Comparison of ENCODE assay signal across 8 cellular contexts in genomic region chr13:48571121-48571901, GRCh38. TPM values are rescaled to one million over a fixed set of nuclear protein-coding genes. Genes with fewer than 3 reads are reported as not detected.
A peak's percentile ranks its signal among the peaks of the same experiment; 100 is the strongest.
DNase-seq lines count a peak whose midpoint lies in the region; ATAC-seq and TF ChIP-seq lines count a peak whose summit lies in the region.

No MANE protein-coding gene starts in this region.

- BruUV-seq in mammary epithelial cell (replicated peaks; lab: Mats Ljungman, UMichigan), result no TSS peak

- no peaks in the 10 kb centered on the region for H3K36me3 Mint-ChIP-seq in stimulated activated naive B cell treated with anti-CD40 and anti-IgM and Interleukin-4, amounts not matched to agents 10 μg/mL and 1 μg/mL and 100 μg/mL, for 72 hours

- no peak for TF ChIP-seq POLR2A in GM18505 (IDR thresholded peaks at IDR 0.05; ENCODE audit: borderline replicate concordance, extremely low read depth, insufficient read depth, insufficient read length)

- no peaks in the 10 kb centered on the region for H4K20me1 ChIP-seq in mammary epithelial cell (ENCODE audit: insufficient read depth, low read length)

- peak; percentile 69 for ATAC-seq in HG02884 (IDR thresholded peaks at IDR 0.05; ENCODE audit: unreplicated experiment)
- no peak for ATAC-seq in HG03045 (IDR thresholded peaks at IDR 0.05; ENCODE audit: unreplicated experiment)
- no peak for ATAC-seq in stimulated activated naive B cell treated with anti-CD40 and anti-IgM and Interleukin-4, amounts not matched to agents 10 μg/mL and 1 μg/mL and 100 μg/mL, for 72 hours (replicated peaks)
- ATAC-seq in HG02588 (IDR thresholded peaks at IDR 0.05; ENCODE audit: unreplicated experiment), result no peak
- ATAC-seq in GM18505 (IDR thresholded peaks at IDR 0.05; ENCODE audit: unreplicated experiment), result no peak

- no peak overlapping the region for H3K27ac ChIP-seq in mammary epithelial cell (ENCODE audit: insufficient read depth, low read depth, low read length)

- peak; percentile 72 for DNase-seq in AG08396 (ENCODE audit: low spot score)
- peak; percentile 43 for DNase-seq in mammary epithelial cell
- peak; percentile 78 for DNase-seq in medulla oblongata (ENCODE audit: extremely low spot score)
- no peak for DNase-seq in stimulated activated naive B cell treated with anti-CD40 and anti-IgM and Interleukin-4, amounts not matched to agents 10 μg/mL and 1 μg/mL and 100 μg/mL, for 72 hours

- in situ Hi-C loops in mammary epithelial cell (cut with MboI; ENCODE audit: low sequenced_read_pairs in 2 of 2), result loop anchor here in 1 of 2 donors (10.0 kb wide), 1 partner anchor 447 kb away; no protein-coding TSS in a partner anchor

- intact Hi-C loops in mammary epithelial cell (cut with micrococcal nuclease), result no loop called here

- no peaks in the 10 kb centered on the region for H3K27me3 ChIP-seq in mammary epithelial cell (ENCODE audit: insufficient read depth, low read length)

- peak overlapping the region in 1 of 3 experiments; percentile 6 for H3K4me3 ChIP-seq in mammary epithelial cell (replicated peaks in 1 of 3; ENCODE audit: insufficient read depth in 1 of 3, low read depth in 2 of 3, low read length in 3 of 3)

- dilution Hi-C loops in mammary epithelial cell (cut with HindIII; ENCODE audit: low sequenced_read_pairs), result no loop called here

- no peaks in the 10 kb centered on the region for H3K9me3 ChIP-seq in mammary epithelial cell (replicated peaks; ENCODE audit: insufficient read depth, low read length)

- H3K27me3 Mint-ChIP-seq in stimulated activated naive B cell treated with anti-CD40 and anti-IgM and Interleukin-4, amounts not matched to agents 10 μg/mL and 1 μg/mL and 100 μg/mL, for 72 hours, result peaks cover 60 to 80% of the 10 kb centered on the region in 2 donors

- H3K4me1 Mint-ChIP-seq in stimulated activated naive B cell treated with anti-CD40 and anti-IgM and Interleukin-4, amounts not matched to agents 10 μg/mL and 1 μg/mL and 100 μg/mL, for 72 hours, result peaks cover 12 to 22% of the 10 kb centered on the region in 2 donors

- WGBS in mammary epithelial cell (ENCODE audit: low coverage, missing lambda C conversion rate), result 16% methylated on average over 8 of the region's 9 CpGs

- H3K4me3 Mint-ChIP-seq in stimulated activated naive B cell treated with anti-CD40 and anti-IgM and Interleukin-4, amounts not matched to agents 10 μg/mL and 1 μg/mL and 100 μg/mL, for 72 hours, result no peak overlapping the region

- H3K27ac Mint-ChIP-seq in stimulated activated naive B cell treated with anti-CD40 and anti-IgM and Interleukin-4, amounts not matched to agents 10 μg/mL and 1 μg/mL and 100 μg/mL, for 72 hours, result no peak overlapping the region

- H3K9ac ChIP-seq in mammary epithelial cell (ENCODE audit: insufficient read depth, low read length), result no peak overlapping the region

- TF ChIP-seq CTCF in mammary epithelial cell (conservative IDR thresholded peaks at IDR 0.05 in 1 of 2, IDR thresholded peaks at IDR 0.05 in 1 of 2; ENCODE audit: extremely low read depth in 1 of 2, insufficient read depth in 1 of 2, low read depth in 1 of 2, low read length in 2 of 2), result no peak

- H2AFZ ChIP-seq in mammary epithelial cell (ENCODE audit: low read depth, low read length), result peak overlapping the region; percentile 98

- peaks cover 2 to 3% of the 10 kb centered on the region in 2 donors for H3K9me3 Mint-ChIP-seq in stimulated activated naive B cell treated with anti-CD40 and anti-IgM and Interleukin-4, amounts not matched to agents 10 μg/mL and 1 μg/mL and 100 μg/mL, for 72 hours

- H3K4me1 ChIP-seq in mammary epithelial cell (ENCODE audit: insufficient read depth, low read length), result peaks cover 5% of the 10 kb centered on the region

- no peaks in the 10 kb centered on the region for H3K79me2 ChIP-seq in mammary epithelial cell (ENCODE audit: insufficient read depth, low read length)

- peak overlapping the region; percentile 68 for H3K4me2 ChIP-seq in mammary epithelial cell (ENCODE audit: insufficient read depth, low read depth, low read length)

- no peaks in the 10 kb centered on the region for H3K36me3 ChIP-seq in mammary epithelial cell (ENCODE audit: insufficient read depth, low read length)

- CTCF ChIA-PET in mammary epithelial cell (lab: Charles Lee; ENCODE audit: low non-redundant PET), result no interaction called here

RNA-seq across cellular contexts. Expression of gene RCBTB2, which starts 38.4 kb away (rescaled TPM):
- total RNA-seq in mammary epithelial cell, result 10 to 100 TPM in 1 of 2 donors, 1 to 10 TPM in 1; 4.9 to 12.0 TPM
- polyA plus RNA-seq in mammary epithelial cell, result 3.7 TPM
- 0.26 TPM for polyA minus RNA-seq in mammary epithelial cell
